13 cellular contexts compared by ENCODE assay signal in genomic region chr11:20102393-20102792, GRCh38. TPM values are rescaled to one million over a fixed set of nuclear protein-coding genes. Genes with fewer than 3 reads are reported as not detected.
"Had no signal": no experiment of that assay in that cellular context is flagged by ENCODE, and none has a peak within 500 bp of the region (broad histone marks: within the 10 kb centered on the region; RNA-seq: fewer than 3 reads in every experiment).

No MANE protein-coding gene starts in this region.

- ATAC-seq: activated CD8-positive, alpha-beta T cell treated with anti-CD3 and anti-CD28 coated beads for 36 hours had no signal

- H3K4me3 ChIP-seq: transverse colon had no signal

- H3K27ac ChIP-seq: transverse colon had no signal

- DNase-seq: activated CD4-positive, alpha-beta T cell treated with anti-CD3 and anti-CD28 coated beads for 4 hours; activated CD8-positive, alpha-beta memory T cell treated with anti-CD3 and anti-CD28 coated beads, Interleukin-2, amount 50 U/mL, for 48 hours; activated CD8-positive, alpha-beta T cell treated with anti-CD3 and anti-CD28 coated beads for 36 hours; activated naive CD4-positive, alpha-beta T cell treated with anti-CD3 and anti-CD28 coated beads for 36 hours; central memory CD4-positive, alpha-beta T cell; dermis blood vessel endothelial cell; endodermal cell; naive B cell; right cardiac atrium; T-helper 9 cell; transverse colon had no signal

- H3K9me3 ChIP-seq: transverse colon had no signal

- H3K27me3 ChIP-seq: transverse colon had no signal

RNA-seq across cellular contexts. Expression of gene DBX1, which starts 57.9 kb away (rescaled TPM):
- total RNA-seq: activated CD8-positive, alpha-beta T cell treated with anti-CD3 and anti-CD28 coated beads for 36 hours; activated naive CD4-positive, alpha-beta T cell treated with anti-CD3 and anti-CD28 coated beads for 36 hours; dermis blood vessel endothelial cell; endodermal cell; glomerular endothelial cell; lung microvascular endothelial cell; right cardiac atrium; transverse colon had no signal
- polyA plus RNA-seq: right cardiac atrium had no signal
